ENCODE assay signal across 1 cellular context in the genomic region with DNA sequence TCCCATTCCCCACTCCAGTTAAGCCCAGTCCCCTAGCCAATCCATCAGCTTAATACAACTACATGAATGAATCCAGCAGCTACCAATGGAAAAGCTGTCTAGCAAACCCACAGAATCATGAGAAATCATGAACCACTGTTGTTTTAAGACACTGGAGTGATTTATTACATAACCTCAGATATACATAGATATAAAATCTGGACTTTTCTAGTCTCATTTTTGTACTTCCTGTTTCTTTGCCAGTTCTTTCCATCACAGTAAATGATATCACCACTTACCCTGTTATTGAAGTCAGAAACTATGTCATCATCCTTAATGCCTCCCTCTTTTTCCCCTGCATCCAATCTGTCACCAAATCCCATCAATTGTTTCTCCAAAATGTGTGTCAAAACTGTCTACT.
TF ChIP-seq lines count a peak whose summit lies in the region.

No MANE protein-coding gene starts in this region.

TF ChIP-seq in K562, 482 proteins besides CTCF, POLR2A, EP300 and RAD21 (continued from another document):
- TF ChIP-seq ETV1 (tag; conservative IDR thresholded peaks at IDR 0.05; ENCODE audit: low read depth) (0 out of 2 replicates have a peak, but pooled peaks have one; percentile 19), RBM15 (IDR thresholded peaks at IDR 0.05; ENCODE audit: insufficient read depth, low read length) (no peak), KDM1A (IDR thresholded peaks at IDR 0.05) (peak; percentile 52 to 68; a peak in 3 of 4 replicates), PHF8 (IDR thresholded peaks at IDR 0.05; ENCODE audit: borderline replicate concordance, low read length) (no peak), ATF7 (IDR thresholded peaks at IDR 0.05) (peak; percentile 58), ZNF696 (CRISPR knock-in tag; conservative IDR thresholded peaks at IDR 0.05) (no peak), TRIM24 (IDR thresholded peaks at IDR 0.05) (0 out of 4 replicates have a peak, but pooled peaks of 1 of the 2 experiments have one; percentile 18), CBFB (CRISPR knock-in tag; IDR thresholded peaks at IDR 0.05) (no peak), ZNF644 (tag; IDR thresholded peaks at IDR 0.05; ENCODE audit: low read depth) (no peak), MEIS2 (IDR thresholded peaks at IDR 0.05; ENCODE audit: partially characterized antibody) (peak; percentile 95), RCOR1 (IDR thresholded peaks at IDR 0.05; ENCODE audit: borderline replicate concordance in 1 of 2, low read depth in 2 of 2, low read length in 2 of 2) (0 out of 4 replicates have a peak, but pooled peaks have one; percentile 13 to 30), GABPB2 (CRISPR knock-in tag; conservative IDR thresholded peaks at IDR 0.05) (no peak), ILK (tag; IDR thresholded peaks at IDR 0.05; ENCODE audit: borderline replicate concordance, low read depth) (no peak), BCL6 (CRISPR knock-in tag; IDR thresholded peaks at IDR 0.05) (no peak), POLR2AphosphoS2 (IDR thresholded peaks at IDR 0.05; ENCODE audit: low read length) (no peak), ETS2 (tag; IDR thresholded peaks at IDR 0.05; ENCODE audit: borderline replicate concordance, poor library complexity, severe bottlenecking) (no peak), CBX2 (IDR thresholded peaks at IDR 0.05; ENCODE audit: insufficient read depth, low read length, poor library complexity, severe bottlenecking) (no peak), CEBPG (CRISPR knock-in tag; IDR thresholded peaks at IDR 0.05) (0 out of 2 replicates have a peak, but pooled peaks have one; percentile 26), CEBPG (tag; conservative IDR thresholded peaks at IDR 0.05 in 1 of 2, IDR thresholded peaks at IDR 0.05 in 1 of 2) (peak; percentile 66 to 86), HDAC8 (tag; IDR thresholded peaks at IDR 0.05) (no peak), ZNF212 (CRISPR knock-in tag; IDR thresholded peaks at IDR 0.05) (no peak), CEBPB (tag; IDR thresholded peaks at IDR 0.05) (peak; percentile 52), XRCC4 (IDR thresholded peaks at IDR 0.05; ENCODE audit: extremely low read depth, insufficient read depth, insufficient read length) (no peak), ZNF785 (CRISPR knock-in tag; IDR thresholded peaks at IDR 0.05) (no peak), ESRRA (IDR thresholded peaks at IDR 0.05; ENCODE audit: borderline replicate concordance, low read depth) (no peak)
- TF ChIP-seq, protein P1, sequence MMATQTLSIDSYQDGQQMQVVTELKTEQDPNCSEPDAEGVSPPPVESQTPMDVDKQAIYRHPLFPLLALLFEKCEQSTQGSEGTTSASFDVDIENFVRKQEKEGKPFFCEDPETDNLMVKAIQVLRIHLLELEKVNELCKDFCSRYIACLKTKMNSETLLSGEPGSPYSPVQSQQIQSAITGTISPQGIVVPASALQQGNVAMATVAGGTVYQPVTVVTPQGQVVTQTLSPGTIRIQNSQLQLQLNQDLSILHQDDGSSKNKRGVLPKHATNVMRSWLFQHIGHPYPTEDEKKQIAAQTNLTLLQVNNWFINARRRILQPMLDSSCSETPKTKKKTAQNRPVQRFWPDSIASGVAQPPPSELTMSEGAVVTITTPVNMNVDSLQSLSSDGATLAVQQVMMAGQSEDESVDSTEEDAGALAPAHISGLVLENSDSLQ (IDR thresholded peaks at IDR 0.05) = peak; percentile 78
- TF ChIP-seq, protein P2, sequence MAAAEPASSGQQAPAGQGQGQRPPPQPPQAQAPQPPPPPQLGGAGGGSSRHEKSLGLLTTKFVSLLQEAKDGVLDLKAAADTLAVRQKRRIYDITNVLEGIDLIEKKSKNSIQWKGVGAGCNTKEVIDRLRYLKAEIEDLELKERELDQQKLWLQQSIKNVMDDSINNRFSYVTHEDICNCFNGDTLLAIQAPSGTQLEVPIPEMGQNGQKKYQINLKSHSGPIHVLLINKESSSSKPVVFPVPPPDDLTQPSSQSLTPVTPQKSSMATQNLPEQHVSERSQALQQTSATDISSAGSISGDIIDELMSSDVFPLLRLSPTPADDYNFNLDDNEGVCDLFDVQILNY (CRISPR knock-in tag; IDR thresholded peaks at IDR 0.05) = no peak
- TF ChIP-seq, protein P3, sequence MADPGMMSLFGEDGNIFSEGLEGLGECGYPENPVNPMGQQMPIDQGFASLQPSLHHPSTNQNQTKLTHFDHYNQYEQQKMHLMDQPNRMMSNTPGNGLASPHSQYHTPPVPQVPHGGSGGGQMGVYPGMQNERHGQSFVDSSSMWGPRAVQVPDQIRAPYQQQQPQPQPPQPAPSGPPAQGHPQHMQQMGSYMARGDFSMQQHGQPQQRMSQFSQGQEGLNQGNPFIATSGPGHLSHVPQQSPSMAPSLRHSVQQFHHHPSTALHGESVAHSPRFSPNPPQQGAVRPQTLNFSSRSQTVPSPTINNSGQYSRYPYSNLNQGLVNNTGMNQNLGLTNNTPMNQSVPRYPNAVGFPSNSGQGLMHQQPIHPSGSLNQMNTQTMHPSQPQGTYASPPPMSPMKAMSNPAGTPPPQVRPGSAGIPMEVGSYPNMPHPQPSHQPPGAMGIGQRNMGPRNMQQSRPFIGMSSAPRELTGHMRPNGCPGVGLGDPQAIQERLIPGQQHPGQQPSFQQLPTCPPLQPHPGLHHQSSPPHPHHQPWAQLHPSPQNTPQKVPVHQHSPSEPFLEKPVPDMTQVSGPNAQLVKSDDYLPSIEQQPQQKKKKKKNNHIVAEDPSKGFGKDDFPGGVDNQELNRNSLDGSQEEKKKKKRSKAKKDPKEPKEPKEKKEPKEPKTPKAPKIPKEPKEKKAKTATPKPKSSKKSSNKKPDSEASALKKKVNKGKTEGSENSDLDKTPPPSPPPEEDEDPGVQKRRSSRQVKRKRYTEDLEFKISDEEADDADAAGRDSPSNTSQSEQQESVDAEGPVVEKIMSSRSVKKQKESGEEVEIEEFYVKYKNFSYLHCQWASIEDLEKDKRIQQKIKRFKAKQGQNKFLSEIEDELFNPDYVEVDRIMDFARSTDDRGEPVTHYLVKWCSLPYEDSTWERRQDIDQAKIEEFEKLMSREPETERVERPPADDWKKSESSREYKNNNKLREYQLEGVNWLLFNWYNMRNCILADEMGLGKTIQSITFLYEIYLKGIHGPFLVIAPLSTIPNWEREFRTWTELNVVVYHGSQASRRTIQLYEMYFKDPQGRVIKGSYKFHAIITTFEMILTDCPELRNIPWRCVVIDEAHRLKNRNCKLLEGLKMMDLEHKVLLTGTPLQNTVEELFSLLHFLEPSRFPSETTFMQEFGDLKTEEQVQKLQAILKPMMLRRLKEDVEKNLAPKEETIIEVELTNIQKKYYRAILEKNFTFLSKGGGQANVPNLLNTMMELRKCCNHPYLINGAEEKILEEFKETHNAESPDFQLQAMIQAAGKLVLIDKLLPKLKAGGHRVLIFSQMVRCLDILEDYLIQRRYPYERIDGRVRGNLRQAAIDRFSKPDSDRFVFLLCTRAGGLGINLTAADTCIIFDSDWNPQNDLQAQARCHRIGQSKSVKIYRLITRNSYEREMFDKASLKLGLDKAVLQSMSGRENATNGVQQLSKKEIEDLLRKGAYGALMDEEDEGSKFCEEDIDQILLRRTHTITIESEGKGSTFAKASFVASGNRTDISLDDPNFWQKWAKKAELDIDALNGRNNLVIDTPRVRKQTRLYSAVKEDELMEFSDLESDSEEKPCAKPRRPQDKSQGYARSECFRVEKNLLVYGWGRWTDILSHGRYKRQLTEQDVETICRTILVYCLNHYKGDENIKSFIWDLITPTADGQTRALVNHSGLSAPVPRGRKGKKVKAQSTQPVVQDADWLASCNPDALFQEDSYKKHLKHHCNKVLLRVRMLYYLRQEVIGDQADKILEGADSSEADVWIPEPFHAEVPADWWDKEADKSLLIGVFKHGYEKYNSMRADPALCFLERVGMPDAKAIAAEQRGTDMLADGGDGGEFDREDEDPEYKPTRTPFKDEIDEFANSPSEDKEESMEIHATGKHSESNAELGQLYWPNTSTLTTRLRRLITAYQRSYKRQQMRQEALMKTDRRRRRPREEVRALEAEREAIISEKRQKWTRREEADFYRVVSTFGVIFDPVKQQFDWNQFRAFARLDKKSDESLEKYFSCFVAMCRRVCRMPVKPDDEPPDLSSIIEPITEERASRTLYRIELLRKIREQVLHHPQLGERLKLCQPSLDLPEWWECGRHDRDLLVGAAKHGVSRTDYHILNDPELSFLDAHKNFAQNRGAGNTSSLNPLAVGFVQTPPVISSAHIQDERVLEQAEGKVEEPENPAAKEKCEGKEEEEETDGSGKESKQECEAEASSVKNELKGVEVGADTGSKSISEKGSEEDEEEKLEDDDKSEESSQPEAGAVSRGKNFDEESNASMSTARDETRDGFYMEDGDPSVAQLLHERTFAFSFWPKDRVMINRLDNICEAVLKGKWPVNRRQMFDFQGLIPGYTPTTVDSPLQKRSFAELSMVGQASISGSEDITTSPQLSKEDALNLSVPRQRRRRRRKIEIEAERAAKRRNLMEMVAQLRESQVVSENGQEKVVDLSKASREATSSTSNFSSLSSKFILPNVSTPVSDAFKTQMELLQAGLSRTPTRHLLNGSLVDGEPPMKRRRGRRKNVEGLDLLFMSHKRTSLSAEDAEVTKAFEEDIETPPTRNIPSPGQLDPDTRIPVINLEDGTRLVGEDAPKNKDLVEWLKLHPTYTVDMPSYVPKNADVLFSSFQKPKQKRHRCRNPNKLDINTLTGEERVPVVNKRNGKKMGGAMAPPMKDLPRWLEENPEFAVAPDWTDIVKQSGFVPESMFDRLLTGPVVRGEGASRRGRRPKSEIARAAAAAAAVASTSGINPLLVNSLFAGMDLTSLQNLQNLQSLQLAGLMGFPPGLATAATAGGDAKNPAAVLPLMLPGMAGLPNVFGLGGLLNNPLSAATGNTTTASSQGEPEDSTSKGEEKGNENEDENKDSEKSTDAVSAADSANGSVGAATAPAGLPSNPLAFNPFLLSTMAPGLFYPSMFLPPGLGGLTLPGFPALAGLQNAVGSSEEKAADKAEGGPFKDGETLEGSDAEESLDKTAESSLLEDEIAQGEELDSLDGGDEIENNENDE (IDR thresholded peaks at IDR 0.05; ENCODE audit: low read depth, low read length) = no peak
- TF ChIP-seq, protein P4, sequence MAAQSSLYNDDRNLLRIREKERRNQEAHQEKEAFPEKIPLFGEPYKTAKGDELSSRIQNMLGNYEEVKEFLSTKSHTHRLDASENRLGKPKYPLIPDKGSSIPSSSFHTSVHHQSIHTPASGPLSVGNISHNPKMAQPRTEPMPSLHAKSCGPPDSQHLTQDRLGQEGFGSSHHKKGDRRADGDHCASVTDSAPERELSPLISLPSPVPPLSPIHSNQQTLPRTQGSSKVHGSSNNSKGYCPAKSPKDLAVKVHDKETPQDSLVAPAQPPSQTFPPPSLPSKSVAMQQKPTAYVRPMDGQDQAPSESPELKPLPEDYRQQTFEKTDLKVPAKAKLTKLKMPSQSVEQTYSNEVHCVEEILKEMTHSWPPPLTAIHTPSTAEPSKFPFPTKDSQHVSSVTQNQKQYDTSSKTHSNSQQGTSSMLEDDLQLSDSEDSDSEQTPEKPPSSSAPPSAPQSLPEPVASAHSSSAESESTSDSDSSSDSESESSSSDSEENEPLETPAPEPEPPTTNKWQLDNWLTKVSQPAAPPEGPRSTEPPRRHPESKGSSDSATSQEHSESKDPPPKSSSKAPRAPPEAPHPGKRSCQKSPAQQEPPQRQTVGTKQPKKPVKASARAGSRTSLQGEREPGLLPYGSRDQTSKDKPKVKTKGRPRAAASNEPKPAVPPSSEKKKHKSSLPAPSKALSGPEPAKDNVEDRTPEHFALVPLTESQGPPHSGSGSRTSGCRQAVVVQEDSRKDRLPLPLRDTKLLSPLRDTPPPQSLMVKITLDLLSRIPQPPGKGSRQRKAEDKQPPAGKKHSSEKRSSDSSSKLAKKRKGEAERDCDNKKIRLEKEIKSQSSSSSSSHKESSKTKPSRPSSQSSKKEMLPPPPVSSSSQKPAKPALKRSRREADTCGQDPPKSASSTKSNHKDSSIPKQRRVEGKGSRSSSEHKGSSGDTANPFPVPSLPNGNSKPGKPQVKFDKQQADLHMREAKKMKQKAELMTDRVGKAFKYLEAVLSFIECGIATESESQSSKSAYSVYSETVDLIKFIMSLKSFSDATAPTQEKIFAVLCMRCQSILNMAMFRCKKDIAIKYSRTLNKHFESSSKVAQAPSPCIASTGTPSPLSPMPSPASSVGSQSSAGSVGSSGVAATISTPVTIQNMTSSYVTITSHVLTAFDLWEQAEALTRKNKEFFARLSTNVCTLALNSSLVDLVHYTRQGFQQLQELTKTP (IDR thresholded peaks at IDR 0.05; ENCODE audit: low read depth in 1 of 2, partially characterized antibody in 2 of 2) = peak in 1 of 2 experiments; percentile 7
